1 cellular context compared by ENCODE assay signal in genomic region chr19:3768748-3769099, GRCh38.
A peak's percentile ranks its signal among the peaks of the same experiment; 100 is the strongest.
TF ChIP-seq lines count a peak whose summit lies in the region.

No MANE protein-coding gene starts in this region.

TF ChIP-seq in K562, 482 proteins besides CTCF, POLR2A, EP300 and RAD21:
- TF ChIP-seq BCOR (IDR thresholded peaks at IDR 0.05) (peak; percentile 49; the same call in 1 of the 2 replicates), TEAD4 (IDR thresholded peaks at IDR 0.05; ENCODE audit: low read length) (no peak), TEAD4 (CRISPR knock-in tag; IDR thresholded peaks at IDR 0.05; ENCODE audit: borderline replicate concordance) (no peak), XRCC3 (IDR thresholded peaks at IDR 0.05) (no peak), HOXB6 (CRISPR knock-in tag; IDR thresholded peaks at IDR 0.05; ENCODE audit: borderline replicate concordance) (no peak), RBM25 (IDR thresholded peaks at IDR 0.05; ENCODE audit: low read depth, low read length, severe bottlenecking) (peak; percentile 32), RBM14 (IDR thresholded peaks at IDR 0.05; ENCODE audit: borderline replicate concordance, insufficient read depth, low read depth, low read length) (no peak), MTA2 (IDR thresholded peaks at IDR 0.05; ENCODE audit: low read depth) (no peak), KDM1A (IDR thresholded peaks at IDR 0.05) (peak in 1 of 2 experiments; percentile 33; a peak in 2 of 4 replicates), FOXP4 (CRISPR knock-in tag; IDR thresholded peaks at IDR 0.05; ENCODE audit: borderline replicate concordance) (no peak), ZNF699 (CRISPR knock-in tag; IDR thresholded peaks at IDR 0.05; ENCODE audit: insufficient replicate concordance) (no peak), TOE1 (IDR thresholded peaks at IDR 0.05; ENCODE audit: borderline replicate concordance) (no peak), TOE1 (CRISPR knock-in tag; IDR thresholded peaks at IDR 0.05; ENCODE audit: borderline replicate concordance, low read depth) (no peak), MECOM (CRISPR knock-in tag; IDR thresholded peaks at IDR 0.05) (no peak), PYGO2 (tag; IDR thresholded peaks at IDR 0.05) (no peak)
